Comparison of ENCODE assay signal across 27 cellular contexts in genomic region chr20:11094196-11094595, GRCh38.
A peak's percentile ranks its signal among the peaks of the same experiment; 100 is the strongest.
DNase-seq lines count a peak whose midpoint lies in the region; ATAC-seq, FAIRE-seq and TF ChIP-seq lines count a peak whose summit lies in the region.
"Had no signal": no experiment of that assay in that cellular context is flagged by ENCODE, and none has a peak within 500 bp of the region (broad histone marks: within the 10 kb centered on the region; RNA-seq: fewer than 3 reads in every experiment).

No MANE protein-coding gene starts in this region.

- WGBS in A549 (ENCODE audit: missing lambda C conversion rate): 93% methylated on average over 1 of the region's 1 CpG
- WGBS in right lobe of liver (ENCODE audit: insufficient coverage, low coverage, low lambda C conversion rate, missing lambda C conversion rate): 57% methylated on average over 1 of the region's 1 CpG

- no peaks in the 10 kb centered on the region for H3K36me3 ChIP-seq in right lobe of liver
- H3K36me3 ChIP-seq: BE2C, BLaER1 had no signal

- POLR2A ChIA-PET in A549 (lab: Yijun Ruan, JAX): no interaction called here
- POLR2A ChIA-PET in activated CD4-positive, alpha-beta memory T cell treated with anti-CD3 and anti-CD28 coated beads, Interleukin-2, amount 10 ng/mL, durations not matched to agents 7 days and 5 days (lab: Charles Lee): no interaction called here

- TF ChIP-seq CTCF in A549 (IDR thresholded peaks at IDR 0.05) (no peak), retinal pigment epithelial cell (conservative IDR thresholded peaks at IDR 0.05; ENCODE audit: low read depth, low read length) (no peak), right lobe of liver (IDR thresholded peaks at IDR 0.05) (no peak)

- peak; percentile 7 for FAIRE-seq in A549 (lab: Jason Lieb, UNC)
- FAIRE-seq: GM12878, GM12892, GM19239 had no signal

- H3K4me1 Mint-ChIP-seq in activated CD4-positive, alpha-beta memory T cell treated with anti-CD3 and anti-CD28 coated beads, Interleukin-2, amount 10 ng/mL, durations not matched to agents 7 days and 5 days: no peaks in the 10 kb centered on the region
- H3K4me1 Mint-ChIP-seq: CD14-positive monocyte; CD4-positive, alpha-beta memory T cell; CD4-positive, CD25-positive, alpha-beta regulatory T cell; CD8-positive, alpha-beta memory T cell had no signal

- no peaks in the 10 kb centered on the region for H3K27me3 Mint-ChIP-seq in activated CD4-positive, alpha-beta memory T cell treated with anti-CD3 and anti-CD28 coated beads, Interleukin-2, amount 10 ng/mL, durations not matched to agents 7 days and 5 days
- H3K27me3 Mint-ChIP-seq: CD4-positive, alpha-beta memory T cell; CD4-positive, CD25-positive, alpha-beta regulatory T cell; CD8-positive, alpha-beta memory T cell had no signal

- no peak overlapping the region for H3K4me2 ChIP-seq in A549
- H3K4me2 ChIP-seq: BLaER1 had no signal

- no peak overlapping the region for H3K27ac ChIP-seq in A549
- no peak overlapping the region for H3K27ac ChIP-seq in right lobe of liver
- H3K27ac ChIP-seq: 22Rv1, BLaER1 had no signal

- TF ChIP-seq EP300 in A549 (IDR thresholded peaks at IDR 0.05): no peak

- no peak for TF ChIP-seq RAD21 in A549 (conservative IDR thresholded peaks at IDR 0.05 in 1 of 2, IDR thresholded peaks at IDR 0.05 in 1 of 2)

- no peak for TF ChIP-seq POLR2A in A549 (IDR thresholded peaks at IDR 0.05; ENCODE audit: low read length)
- TF ChIP-seq POLR2A in right lobe of liver (IDR thresholded peaks at IDR 0.05): no peak

- H3K9me3 ChIP-seq in A549 (no peaks in the 10 kb centered on the region), right lobe of liver (no peaks in the 10 kb centered on the region)
- H3K9me3 ChIP-seq: BE2C, BLaER1 had no signal

- H3K27ac Mint-ChIP-seq in activated CD4-positive, alpha-beta memory T cell treated with anti-CD3 and anti-CD28 coated beads, Interleukin-2, amount 10 ng/mL, durations not matched to agents 7 days and 5 days: no peak overlapping the region
- H3K27ac Mint-ChIP-seq: CD14-positive monocyte; CD4-positive, alpha-beta memory T cell; CD4-positive, CD25-positive, alpha-beta regulatory T cell; CD8-positive, alpha-beta memory T cell had no signal

- H3K27me3 ChIP-seq in right lobe of liver: no peaks in the 10 kb centered on the region
- H3K27me3 ChIP-seq: BE2C, BLaER1 had no signal

- DNase-seq in NCI-H1105 treated with DMSO at 0.1 percent for 48 hours (lab: John Stamatoyannopoulos, UW) (peak; percentile 50), NCI-H1105 (lab: John Stamatoyannopoulos, UW) (no peak), A549 (ENCODE audit: low read depth in 1 of 2, low spot score in 1 of 2) (no peak), NCI-H82 treated with DMSO at 0.1 percent for 48 hours (lab: John Stamatoyannopoulos, UW; ENCODE audit: unreplicated experiment) (peak; percentile 39), retinal pigment epithelial cell (ENCODE audit: low read depth) (peak; percentile 62), right lobe of liver (no peak)
- DNase-seq in activated CD4-positive, alpha-beta memory T cell treated with anti-CD3 and anti-CD28 coated beads, Interleukin-2, amount 10 ng/mL, durations not matched to agents 7 days and 5 days: no peak
- DNase-seq: ACHN; BE2C; C1 segment of cervical spinal cord; CD4-positive, alpha-beta memory T cell; CD4-positive, CD25-positive, alpha-beta regulatory T cell; CD8-positive, alpha-beta memory T cell; COR-L47; DMS 273 treated with DMSO at 0.1 percent for 48 hours; DMS153; DMS53; DMS79; DND-41; EL; GDM1 had no signal

- CTCF ChIA-PET in A549 (lab: Yijun Ruan, JAX): no interaction called here
- CTCF ChIA-PET in activated CD4-positive, alpha-beta memory T cell treated with anti-CD3 and anti-CD28 coated beads, Interleukin-2, amount 10 ng/mL, durations not matched to agents 7 days and 5 days (lab: Charles Lee): no interaction called here

- no peaks in the 10 kb centered on the region for H3K9me3 Mint-ChIP-seq in activated CD4-positive, alpha-beta memory T cell treated with anti-CD3 and anti-CD28 coated beads, Interleukin-2, amount 10 ng/mL, durations not matched to agents 7 days and 5 days

- H3K36me3 Mint-ChIP-seq in activated CD4-positive, alpha-beta memory T cell treated with anti-CD3 and anti-CD28 coated beads, Interleukin-2, amount 10 ng/mL, durations not matched to agents 7 days and 5 days (ENCODE audit: low read depth): no peaks in the 10 kb centered on the region
- H3K36me3 Mint-ChIP-seq: CD14-positive monocyte; CD4-positive, alpha-beta memory T cell; CD4-positive, CD25-positive, alpha-beta regulatory T cell; CD8-positive, alpha-beta memory T cell had no signal

- ATAC-seq in A549 (no peak), right lobe of liver (no peak)

- intact Hi-C loops in right lobe of liver (cut with DNase I): no loop called here

- H3K4me3 Mint-ChIP-seq in activated CD4-positive, alpha-beta memory T cell treated with anti-CD3 and anti-CD28 coated beads, Interleukin-2, amount 10 ng/mL, durations not matched to agents 7 days and 5 days: no peak overlapping the region
- H3K4me3 Mint-ChIP-seq: CD14-positive monocyte; CD4-positive, alpha-beta memory T cell; CD8-positive, alpha-beta memory T cell had no signal

- H3K4me3 ChIP-seq in A549 (no peak overlapping the region), retinal pigment epithelial cell (ENCODE audit: low read length) (no peak overlapping the region), right lobe of liver (no peak overlapping the region)
- H3K4me3 ChIP-seq: BLaER1, GM12878 had no signal

- no peaks in the 10 kb centered on the region for H3K4me1 ChIP-seq in A549
- H3K4me1 ChIP-seq in right lobe of liver: no peaks in the 10 kb centered on the region
- H3K4me1 ChIP-seq: BE2C, BLaER1 had no signal

TF ChIP-seq in A549, 52 proteins besides CTCF, POLR2A, EP300 and RAD21:
- TF ChIP-seq ZNF302 (CRISPR knock-in tag; IDR thresholded peaks at IDR 0.05) (no peak), HEYL (CRISPR knock-in tag; IDR thresholded peaks at IDR 0.05) (no peak), USF2 (IDR thresholded peaks at IDR 0.05) (no peak), KDM1A (IDR thresholded peaks at IDR 0.05; ENCODE audit: low read depth) (no peak), RARB (CRISPR knock-in tag; IDR thresholded peaks at IDR 0.05) (no peak), FOSL2 (IDR thresholded peaks at IDR 0.05) (no peak), FOSL2 (CRISPR knock-in tag; IDR thresholded peaks at IDR 0.05) (no peak), ESRRA (IDR thresholded peaks at IDR 0.05; ENCODE audit: borderline replicate concordance, low read length) (no peak), PBX3 (IDR thresholded peaks at IDR 0.05) (no peak), HMGXB4 (CRISPR knock-in tag; IDR thresholded peaks at IDR 0.05; ENCODE audit: borderline replicate concordance) (no peak), POLR2AphosphoS2 (conservative IDR thresholded peaks at IDR 0.05; ENCODE audit: low read length) (no peak), HOXB13 (CRISPR knock-in tag; IDR thresholded peaks at IDR 0.05; ENCODE audit: low read depth) (no peak), E2F6 (IDR thresholded peaks at IDR 0.05; ENCODE audit: borderline replicate concordance, low read depth) (no peak), CHD4 (IDR thresholded peaks at IDR 0.05; ENCODE audit: borderline replicate concordance) (no peak), KDM5A (IDR thresholded peaks at IDR 0.05) (no peak), ZC3H11A (IDR thresholded peaks at IDR 0.05) (no peak), RFX5 (IDR thresholded peaks at IDR 0.05) (no peak), MAZ (IDR thresholded peaks at IDR 0.05; ENCODE audit: borderline replicate concordance, low read depth, low read length) (no peak), RNF2 (IDR thresholded peaks at IDR 0.05; ENCODE audit: borderline replicate concordance, low read depth) (no peak)

Comparison
In these comparisons a context has a peak if more than half of its experiments do, and no peak if none do; other contexts are left out.
1. DNase-seq: peak in NCI-H1105 treated with DMSO at 0.1 percent for 48 hours (single experiment), NCI-H82 treated with DMSO at 0.1 percent for 48 hours (single experiment) and retinal pigment epithelial cell (single experiment); none in NCI-H1105 (single experiment), A549 (0 of 2), right lobe of liver (0 of 3) and activated CD4-positive, alpha-beta memory T cell treated with anti-CD3 and anti-CD28 coated beads, Interleukin-2, amount 10 ng/mL, durations not matched to agents 7 days and 5 days (single experiment).